In genomic region chr9:109779711-109780452, GRCh38 we compare ENCODE assay signal across 7 cellular contexts. TPM values are rescaled to one million over a fixed set of nuclear protein-coding genes. Genes with fewer than 3 reads are reported as not detected.
DNase-seq lines count a peak whose midpoint lies in the region; ATAC-seq and TF ChIP-seq lines count a peak whose summit lies in the region.

Gene PALM2AKAP2, plus strand, starts transcription at chr9:109780198. Its CDS starts 291 bp downstream, at chr9:109780489.

- H3K4me1 ChIP-seq in GM23248 (ENCODE audit: insufficient read depth): peaks cover 23% of the 10 kb centered on the region
- H3K4me1 ChIP-seq in ectodermal cell (ENCODE audit: control insufficient read depth, insufficient read depth, low read length): peaks cover 8% of the 10 kb centered on the region
- peaks cover 0 to 32% (median 12%) of the 10 kb centered on the region in 4 donors for H3K4me1 ChIP-seq in liver (ENCODE audit: control insufficient read depth in 4 of 4, insufficient read depth in 4 of 4, low read length in 3 of 4)
- no peaks in the 10 kb centered on the region for H3K4me1 ChIP-seq in thymus (ENCODE audit: control insufficient read depth, insufficient read depth, low read length)

- H3K79me2 ChIP-seq in GM23248 (ENCODE audit: insufficient read depth): peaks cover 45% of the 10 kb centered on the region

- ATAC-seq in GM18517 (IDR thresholded peaks at IDR 0.05; ENCODE audit: unreplicated experiment): no peak

- H3K27ac ChIP-seq in GM23248 (peak within 1 kb of the TSS; percentile 76), ectodermal cell (ENCODE audit: insufficient read depth, low read depth, low read length, poor library complexity, severe bottlenecking) (peak within 1 kb of the TSS; percentile 37), liver (ENCODE audit: low read depth in 1 of 2, low read length in 2 of 2) (peak within 1 kb of the TSS; percentile 96 to 99), thymus (ENCODE audit: low read depth) (no peak within 1 kb of the TSS)

- H3K9me3 ChIP-seq in GM23248 (ENCODE audit: low read depth) (no peaks in the 10 kb centered on the region), ectodermal cell (ENCODE audit: control insufficient read depth, low read length) (no peaks in the 10 kb centered on the region), liver (ENCODE audit: control insufficient read depth in 4 of 4, low read length in 3 of 4) (no peaks in the 10 kb centered on the region), thymus (ENCODE audit: control insufficient read depth) (no peaks in the 10 kb centered on the region)

- no peaks in the 10 kb centered on the region for H3K36me3 ChIP-seq in GM23248 (ENCODE audit: low read depth)
- no peaks in the 10 kb centered on the region for H3K36me3 ChIP-seq in ectodermal cell (ENCODE audit: control insufficient read depth, insufficient read depth, low read length)
- peaks cover 0 to 3% (median 0%) of the 10 kb centered on the region in 4 donors for H3K36me3 ChIP-seq in liver (ENCODE audit: control insufficient read depth in 4 of 4, insufficient read depth in 3 of 4, low read depth in 1 of 4, low read length in 3 of 4)
- H3K36me3 ChIP-seq in thymus (ENCODE audit: control insufficient read depth, insufficient read depth): no peaks in the 10 kb centered on the region

- H3K27me3 ChIP-seq in GM23248 (replicated peaks; ENCODE audit: insufficient read depth) (no peaks in the 10 kb centered on the region), ectodermal cell (ENCODE audit: control insufficient read depth, insufficient read depth, low read length, poor library complexity, severe bottlenecking) (peaks cover 7% of the 10 kb centered on the region), liver (ENCODE audit: control insufficient read depth in 4 of 4, insufficient read depth in 4 of 4, low read length in 3 of 4) (no peaks in the 10 kb centered on the region), thymus (ENCODE audit: control insufficient read depth, insufficient read depth) (peaks cover 21% of the 10 kb centered on the region)

- TF ChIP-seq RAD21 in liver (IDR thresholded peaks at IDR 0.05): no peak

- no peaks in the 10 kb centered on the region for H4K20me1 ChIP-seq in GM23248 (ENCODE audit: insufficient read depth)

- peak within 1 kb of the TSS; percentile 66 for H2AFZ ChIP-seq in GM23248

- in situ Hi-C loops in GM23248 (cut with MboI): no loop called here

- DNase-seq in GM23248 (peak; percentile 89), NCI-H345 treated with DMSO at 0.1 percent for 48 hours (lab: John Stamatoyannopoulos, UW; ENCODE audit: unreplicated experiment) (peak; percentile 18)
- no peak for DNase-seq in stimulated activated CD4-positive, alpha-beta T cell treated with anti-CD3 and anti-CD28 coated beads, Interleukin-4, amount 100 ng/mL, for 24 hours

- WGBS in GM23248 (ENCODE audit: low coverage in 1 of 2, low lambda C conversion rate in 2 of 2, missing lambda C conversion rate in 2 of 2), 2 experiments: 4% methylated on average over 51 to 55 of the region's 85 CpGs
- WGBS in ectodermal cell, 2 experiments: 1% methylated on average over 85 of the region's 85 CpGs
- 1% methylated on average over 85 of the region's 85 CpGs for WGBS in liver
- 3% methylated on average over 85 of the region's 85 CpGs for WGBS in thymus

- H3K4me2 ChIP-seq in GM23248 (ENCODE audit: unreplicated experiment): peak within 1 kb of the TSS; percentile 85

- H3F3A ChIP-seq in GM23248 (ENCODE audit: insufficient read depth): peaks cover 25% of the 10 kb centered on the region

- peak; percentile 25 for TF ChIP-seq CTCF in liver (IDR thresholded peaks at IDR 0.05; ENCODE audit: low read depth, low read length, missing input control)

- H3K4me3 ChIP-seq in GM23248 (peak within 1 kb of the TSS; percentile 89), ectodermal cell (ENCODE audit: insufficient read depth, low read depth, low read length) (peak within 1 kb of the TSS; percentile 70), liver (ENCODE audit: low read depth in 1 of 3, low read length in 3 of 3) (peak within 1 kb of the TSS; percentile 83 to 92 (median 84)), thymus (ENCODE audit: low read length) (peak within 1 kb of the TSS; percentile 17)

- H3K9ac ChIP-seq in GM23248: peak within 1 kb of the TSS; percentile 88
- peak within 1 kb of the TSS; percentile 90 to 97 for H3K9ac ChIP-seq in liver (ENCODE audit: low read depth in 1 of 2, low read length in 2 of 2)

- H3K9me2 ChIP-seq in GM23248 (ENCODE audit: insufficient read depth): no peaks in the 10 kb centered on the region

TF ChIP-seq in liver, 16 proteins besides CTCF, POLR2A, EP300 and RAD21:
- TF ChIP-seq HNF4A (conservative IDR thresholded peaks at IDR 0.05): peak in 1 of 2 donors; percentile 23
- TF ChIP-seq NR2F2 (IDR thresholded peaks at IDR 0.05): no peak

RNA-seq across cellular contexts. Expression of gene PALM2AKAP2, which starts in this region (rescaled TPM):
- total RNA-seq in GM23248 (2014; rRNA removed; shearing (Covaris generic)): 12.5 and 13.1 TPM in 2 replicates
- polyA plus RNA-seq in GM23248 (2016; fragmentation: Nextera tagmentation; extraction: Ambion mirVana) (14.0 and 16.7 TPM in 2 replicates), liver (1 to 10 TPM; 5.3 to 7.1 TPM), thymus (0.30 TPM)
- 22.3 TPM for polyA plus RNA-seq in ectodermal cell (2013, experiment 1 of 4)
- polyA plus RNA-seq in ectodermal cell (2013, experiment 2 of 4): 17.0 TPM
- polyA plus RNA-seq in ectodermal cell (2013, experiment 3 of 4): 13.1 TPM
- 14.1 TPM for polyA plus RNA-seq in ectodermal cell (2013, experiment 4 of 4)
- total RNA-seq in liver: 10 to 100 TPM in 1 of 2 donors, 1 to 10 TPM in 1; 4.6 to 47.9 TPM

Comparison
In these comparisons a context has a peak if more than half of its experiments do, and no peak if none do; other contexts are left out.
1. H3K4me3 ChIP-seq: peak in every context shown above with its lines; median percentile 89 in GM23248; 84 in liver; 70 in ectodermal cell; 17 in thymus.